8 cellular contexts compared by ENCODE assay signal in genomic region chr19:58499021-58499927, GRCh38. TPM values are rescaled to one million over a fixed set of nuclear protein-coding genes. Genes with fewer than 3 reads are reported as not detected.
DNase-seq lines count a peak whose midpoint lies in the region; ATAC-seq and TF ChIP-seq lines count a peak whose summit lies in the region.

No MANE protein-coding gene starts in this region.

- H3K36me3 Mint-ChIP-seq in activated T-cell treated with anti-CD3 and anti-CD28 coated beads, Interleukin-2, amount 50 U/mL, for 72 hours (ENCODE audit: insufficient read depth in 2 of 2), result peaks cover 3 to 7% of the 10 kb centered on the region in 2 donors

- H3K79me2 ChIP-seq in PC-9 (ENCODE audit: low read depth), result peaks cover 13% of the 10 kb centered on the region; the same call in 1 of the 2 replicates

- peak in 1 of 4 donors; percentile 32 for TF ChIP-seq POLR2A in esophagus squamous epithelium (IDR thresholded peaks at IDR 0.05)

- H3K27me3 Mint-ChIP-seq in activated T-cell treated with anti-CD3 and anti-CD28 coated beads, Interleukin-2, amount 50 U/mL, for 72 hours (ENCODE audit: low read depth), result no peaks in the 10 kb centered on the region

- intact Hi-C loops in PC-9 (cut with micrococcal nuclease; ENCODE audit: unreplicated experiment) (loop anchor here (1.0 kb wide), 1 partner anchor 23 kb away; the partner anchor contains the start of gene ZNF446), esophagus squamous epithelium (cut with DNase I) (no loop called here)

- H3K4me2 ChIP-seq in PC-9, result peak overlapping the region; percentile 98

- H3K4me3 Mint-ChIP-seq in activated T-cell treated with anti-CD3 and anti-CD28 coated beads, Interleukin-2, amount 50 U/mL, for 72 hours, result peak overlapping the region; percentile 79 to 100

- no peak for TF ChIP-seq CTCF in PC-9 (conservative IDR thresholded peaks at IDR 0.05)
- peak in 4 of 6 experiments; percentile 18 to 42 (median 34) for TF ChIP-seq CTCF in esophagus squamous epithelium (IDR thresholded peaks at IDR 0.05)

- peak overlapping the region; percentile 99 for H2AFZ ChIP-seq in PC-9

- peaks cover 27% of the 10 kb centered on the region for H3K4me1 Mint-ChIP-seq in activated T-cell treated with anti-CD3 and anti-CD28 coated beads, Interleukin-2, amount 50 U/mL, for 72 hours (ENCODE audit: low read depth)

- POLR2A ChIA-PET in PC-9 (lab: Charles Lee; ENCODE audit: unreplicated experiment), result interaction anchor here (0.6 to 1.1 kb wide), 4 partner anchors 10 to 137 kb away, joined by 3 to 4 read pairs (median 4); partner anchors contain the start of genes ZNF497 and ZNF584

- H3K4me3 ChIP-seq in PC-9, result peak overlapping the region; percentile 88
- H3K4me3 ChIP-seq in esophagus squamous epithelium, result peak overlapping the region; percentile 41 to 72 (median 62)

- no peaks in the 10 kb centered on the region for H3F3A ChIP-seq in PC-9 (ENCODE audit: insufficient read depth, low read depth)

- CTCF ChIA-PET in PC-9 (lab: Charles Lee), result no interaction called here

- TSS peak; percentile 85 for BruUV-seq in PC-9 (replicated peaks; lab: Mats Ljungman, UMichigan)

- H3K9me2 ChIP-seq in PC-9 (ENCODE audit: insufficient read depth), result no peaks in the 10 kb centered on the region

- DNase-seq in DMS79 treated with DMSO at 0.1 percent for 48 hours (lab: John Stamatoyannopoulos, UW) (peak; percentile 97), KBM-7 (peak; percentile 95), PC-9 (peak; percentile 92 to 97), esophagus squamous epithelium (lab: John Stamatoyannopoulos, UW) (peak; percentile 87), myocyte (ENCODE audit: low read depth) (peak; percentile 99)
- peak; percentile 97 to 99 for DNase-seq in activated T-cell treated with anti-CD3 and anti-CD28 coated beads, Interleukin-2, amount 50 U/mL, for 72 hours
- DNase-seq in stimulated activated CD8-positive, alpha-beta memory T cell treated with anti-CD3 and anti-CD28 coated beads, Interleukin-7, amount 100 ng/mL, for 4 hours (ENCODE audit: low read depth in 2 of 2), result peak; percentile 91 to 94

- H4K20me1 ChIP-seq in PC-9 (ENCODE audit: insufficient read depth), result no peaks in the 10 kb centered on the region

- in situ Hi-C loops in KBM-7 (cut with MboI; ENCODE audit: low pct_unique_long_range_greater_than_20kb, low sequenced_read_pairs), result no loop called here

- H3K36me3 ChIP-seq in PC-9 (ENCODE audit: low read depth) (no peaks in the 10 kb centered on the region), esophagus squamous epithelium (no peaks in the 10 kb centered on the region)

- no peak overlapping the region for H3K27ac ChIP-seq in PC-9
- peak overlapping the region; percentile 77 to 89 (median 87) for H3K27ac ChIP-seq in esophagus squamous epithelium

- H3K9me3 ChIP-seq in PC-9 (ENCODE audit: insufficient read depth, low read depth) (no peaks in the 10 kb centered on the region), esophagus squamous epithelium (no peaks in the 10 kb centered on the region)

- no peaks in the 10 kb centered on the region for H3K27me3 ChIP-seq in PC-9 (ENCODE audit: insufficient read depth, low read depth)
- H3K27me3 ChIP-seq in esophagus squamous epithelium, result no peaks in the 10 kb centered on the region

- peak overlapping the region; percentile 70 for H3K27ac Mint-ChIP-seq in activated T-cell treated with anti-CD3 and anti-CD28 coated beads, Interleukin-2, amount 50 U/mL, for 72 hours

- no peaks in the 10 kb centered on the region for H3K4me1 ChIP-seq in PC-9 (replicated peaks; ENCODE audit: insufficient read depth)
- peaks cover 10 to 30% (median 18%) of the 10 kb centered on the region in 3 donors for H3K4me1 ChIP-seq in esophagus squamous epithelium

- peaks cover 2 to 10% of the 10 kb centered on the region in 2 donors for H3K9me3 Mint-ChIP-seq in activated T-cell treated with anti-CD3 and anti-CD28 coated beads, Interleukin-2, amount 50 U/mL, for 72 hours

- 6% methylated on average over 8 to 21 of the region's 60 CpGs for WGBS in esophagus squamous epithelium, 2 donors

- peak; percentile 83 for ATAC-seq in GM21717 (IDR thresholded peaks at IDR 0.05; ENCODE audit: unreplicated experiment)
- peak; percentile 98 to 99 for ATAC-seq in activated T-cell treated with anti-CD3 and anti-CD28 coated beads, Interleukin-2, amount 50 U/mL, for 72 hours (replicated peaks in 1 of 2)

RNA-seq across cellular contexts. Expression of gene SLC27A5, which starts 12.5 kb away (rescaled TPM):
- total RNA-seq in PC-9 (2021) (8.4 and 9.2 TPM in 2 replicates), esophagus squamous epithelium (1 to 10 TPM; 1.9 to 5.3 (median 2.6) TPM), myocyte (2.9 and 4.5 TPM in 2 replicates)
- 10 to 100 TPM; 12.8 to 17.7 TPM for total RNA-seq in activated T-cell treated with anti-CD3 and anti-CD28 coated beads, Interleukin-2, amount 50 U/mL, for 72 hours
- polyA plus RNA-seq in myocyte (2012), result 18.9 TPM

RNA-seq across cellular contexts. Expression of gene ZBTB45, which starts 20.3 kb away (rescaled TPM):
- total RNA-seq in PC-9 (2021), result 8.1 and 8.9 TPM in 2 replicates
- total RNA-seq in activated T-cell treated with anti-CD3 and anti-CD28 coated beads, Interleukin-2, amount 50 U/mL, for 72 hours, result 10 to 100 TPM; 10.8 to 12.1 TPM
- 10 to 100 TPM in 1 of 4 donors, 1 to 10 TPM in 3; 6.9 to 11.1 (median 8.3) TPM for total RNA-seq in esophagus squamous epithelium
- total RNA-seq in myocyte, result 7.2 and 10.9 TPM in 2 replicates
- 14.1 TPM for polyA plus RNA-seq in myocyte (2012)

RNA-seq across cellular contexts. Expression of gene ZNF446, which starts 23.1 kb away (rescaled TPM):
- total RNA-seq in PC-9 (2021) (11.0 and 16.5 TPM in 2 replicates), esophagus squamous epithelium (10 to 100 TPM in 3 of 4 donors, 1 to 10 TPM in 1; 6.0 to 13.3 (median 12.1) TPM), myocyte (12.6 and 14.1 TPM in 2 replicates)
- 1 to 10 TPM; 8.5 TPM for total RNA-seq in activated T-cell treated with anti-CD3 and anti-CD28 coated beads, Interleukin-2, amount 50 U/mL, for 72 hours
- 9.3 TPM for polyA plus RNA-seq in myocyte (2012)

RNA-seq across cellular contexts. Expression of gene ZNF324, which starts 32.4 kb away (rescaled TPM):
- 5.9 and 8.1 TPM in 2 replicates for total RNA-seq in PC-9 (2021)
- total RNA-seq in activated T-cell treated with anti-CD3 and anti-CD28 coated beads, Interleukin-2, amount 50 U/mL, for 72 hours, result 1 to 10 TPM; 8.2 to 8.4 TPM
- total RNA-seq in esophagus squamous epithelium, result 10 to 100 TPM; 13.5 to 25.4 (median 20.2) TPM
- 15.0 and 15.3 TPM in 2 replicates for total RNA-seq in myocyte
- 7.5 TPM for polyA plus RNA-seq in myocyte (2012)

RNA-seq across cellular contexts. Expression of gene TRIM28, which starts 44.6 kb away (rescaled TPM):
- total RNA-seq in PC-9 (2021), result 311 and 322 TPM in 2 replicates
- total RNA-seq in activated T-cell treated with anti-CD3 and anti-CD28 coated beads, Interleukin-2, amount 50 U/mL, for 72 hours, result 100 to 1,000 TPM; 351 to 473 TPM
- 100 to 1,000 TPM; 150 to 198 (median 179) TPM for total RNA-seq in esophagus squamous epithelium
- total RNA-seq in myocyte, result 238 and 268 TPM in 2 replicates
- 331 TPM for polyA plus RNA-seq in myocyte (2012)
